Comparison of ENCODE assay signal across 12 cellular contexts in the genomic region with DNA sequence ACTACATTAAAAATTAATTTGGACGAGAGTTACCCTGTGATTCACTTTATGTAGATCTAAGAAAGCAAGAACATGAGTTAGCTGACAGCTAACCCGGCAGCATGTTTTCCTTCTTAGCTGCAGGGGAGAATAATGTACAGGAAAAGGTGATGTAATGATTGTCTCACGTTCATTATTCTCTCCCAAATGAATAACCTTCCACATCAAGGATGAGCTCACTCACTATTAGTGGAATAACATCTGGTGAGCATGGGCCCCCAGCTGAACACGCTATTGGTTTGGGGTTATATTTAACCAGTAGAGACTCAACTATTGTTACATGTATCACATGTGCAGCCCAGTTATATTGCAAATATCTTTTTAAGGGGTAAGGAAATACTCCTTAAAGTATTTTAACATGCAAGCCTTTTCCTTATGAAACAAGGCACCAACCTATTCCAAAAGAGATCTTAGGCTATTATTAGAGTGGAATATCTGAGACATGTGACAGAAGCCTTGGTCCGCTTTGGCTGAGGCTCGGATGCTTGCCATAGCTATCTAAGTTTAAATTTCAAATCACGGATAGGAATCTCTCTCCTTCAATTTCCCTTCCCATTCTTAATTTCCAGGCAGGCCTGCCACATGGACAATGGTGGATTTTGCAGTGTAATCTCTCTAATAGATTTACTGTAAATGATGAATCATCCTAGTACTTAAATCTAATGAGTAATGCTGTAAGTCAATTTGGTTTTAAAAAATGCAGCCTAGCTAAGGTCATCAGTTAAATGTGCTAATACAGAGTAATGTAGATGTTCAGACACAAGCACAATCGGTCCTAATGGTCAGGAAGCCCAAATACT.
DNase-seq lines count a peak whose midpoint lies in the region; ATAC-seq and TF ChIP-seq lines count a peak whose summit lies in the region.
"Had no signal": no experiment of that assay in that cellular context is flagged by ENCODE, and none has a peak within 500 bp of the region (broad histone marks: within the 10 kb centered on the region; RNA-seq: fewer than 3 reads in every experiment).

No MANE protein-coding gene starts in this region.

- H3K9me3 ChIP-seq in mammary epithelial cell (replicated peaks; ENCODE audit: insufficient read depth, low read length) (no peaks in the 10 kb centered on the region), PC-9 (ENCODE audit: insufficient read depth, low read depth) (no peaks in the 10 kb centered on the region)
- H3K9me3 ChIP-seq: Caco-2 had no signal

- H3K27me3 ChIP-seq in mammary epithelial cell (ENCODE audit: insufficient read depth, low read length) (no peaks in the 10 kb centered on the region), PC-9 (ENCODE audit: insufficient read depth, low read depth) (no peaks in the 10 kb centered on the region)

- H2AFZ ChIP-seq in mammary epithelial cell (ENCODE audit: low read depth, low read length) = no peak overlapping the region
- H2AFZ ChIP-seq in PC-9 = no peak overlapping the region

- dilution Hi-C loops in mammary epithelial cell (cut with HindIII; ENCODE audit: low sequenced_read_pairs) = no loop called here

- no peaks in the 10 kb centered on the region for H3K9me2 ChIP-seq in PC-9 (ENCODE audit: insufficient read depth)

- DNase-seq in AG08396 (ENCODE audit: low spot score) (peak; percentile 23), HPDE6-E6E7 (ENCODE audit: extremely low spot score) (peak; percentile 31), mammary epithelial cell (peak; percentile 65), kidney glomerular epithelial cell (lab: John Stamatoyannopoulos, UW) (peak; percentile 32), NCI-H2081 treated with DMSO at 0.1 percent for 48 hours (lab: John Stamatoyannopoulos, UW) (no peak), PC-9 (no peak), COR-L47 (lab: John Stamatoyannopoulos, UW) (no peak), left lobe of liver (ENCODE audit: low spot score) (no peak)
- DNase-seq: activated effector memory CD4-positive, alpha-beta T cell treated with anti-CD3 and anti-CD28 coated beads, Interleukin-2, amount 50 U/mL, for 16 hours; Caco-2; NCI-H2227 treated with DMSO at 0.1 percent for 48 hours had no signal

- H3K4me1 ChIP-seq in mammary epithelial cell (ENCODE audit: insufficient read depth, low read length) (peaks cover 19% of the 10 kb centered on the region), PC-9 (replicated peaks; ENCODE audit: insufficient read depth) (no peaks in the 10 kb centered on the region)
- H3K4me1 ChIP-seq: Caco-2 had no signal

- POLR2A ChIA-PET in PC-9 (lab: Charles Lee; ENCODE audit: unreplicated experiment) = interaction anchor here (0.7 kb wide), 1 partner anchor 1649 kb away, joined by 10 read pairs; no protein-coding TSS in a partner anchor

- ATAC-seq in left lobe of liver = no peak

- no peaks in the 10 kb centered on the region for H3F3A ChIP-seq in PC-9 (ENCODE audit: insufficient read depth, low read depth)

- no peaks in the 10 kb centered on the region for H4K20me1 ChIP-seq in mammary epithelial cell (ENCODE audit: insufficient read depth, low read length)
- H4K20me1 ChIP-seq in PC-9 (ENCODE audit: insufficient read depth) = no peaks in the 10 kb centered on the region

- BruUV-seq in mammary epithelial cell (replicated peaks; lab: Mats Ljungman, UMichigan) = no TSS peak
- no TSS peak for BruUV-seq in PC-9 (replicated peaks; lab: Mats Ljungman, UMichigan)

- in situ Hi-C loops in mammary epithelial cell (cut with MboI; ENCODE audit: low sequenced_read_pairs in 2 of 2) = no loop called here

- no peaks in the 10 kb centered on the region for H3K36me3 ChIP-seq in mammary epithelial cell (ENCODE audit: insufficient read depth, low read length)
- no peaks in the 10 kb centered on the region for H3K36me3 ChIP-seq in PC-9 (ENCODE audit: low read depth)

- 29% methylated on average over 8 of the region's 8 CpGs for WGBS in mammary epithelial cell (ENCODE audit: low coverage, missing lambda C conversion rate)

- intact Hi-C loops in mammary epithelial cell (cut with micrococcal nuclease) (no loop called here), PC-9 (cut with micrococcal nuclease; ENCODE audit: unreplicated experiment) (no loop called here)

- TF ChIP-seq CTCF in mammary epithelial cell (conservative IDR thresholded peaks at IDR 0.05 in 1 of 2, IDR thresholded peaks at IDR 0.05 in 1 of 2; ENCODE audit: extremely low read depth in 1 of 2, insufficient read depth in 1 of 2, low read depth in 1 of 2, low read length in 2 of 2) (no peak), PC-9 (conservative IDR thresholded peaks at IDR 0.05) (no peak)

- H3K4me2 ChIP-seq in mammary epithelial cell (ENCODE audit: insufficient read depth, low read depth, low read length) (peak overlapping the region; percentile 70), PC-9 (no peak overlapping the region)

- H3K27ac ChIP-seq in mammary epithelial cell (ENCODE audit: insufficient read depth, low read depth, low read length) (peak overlapping the region; percentile 76), PC-9 (no peak overlapping the region)
- H3K27ac ChIP-seq: VCaP had no signal

- CTCF ChIA-PET in mammary epithelial cell (lab: Charles Lee; ENCODE audit: low non-redundant PET) (no interaction called here), PC-9 (lab: Charles Lee) (no interaction called here)

- no peak overlapping the region for H3K9ac ChIP-seq in mammary epithelial cell (ENCODE audit: insufficient read depth, low read length)

- no peak overlapping the region for H3K4me3 ChIP-seq in mammary epithelial cell (replicated peaks in 1 of 3; ENCODE audit: insufficient read depth in 1 of 3, low read depth in 2 of 3, low read length in 3 of 3)
- no peak overlapping the region for H3K4me3 ChIP-seq in PC-9

- H3K79me2 ChIP-seq in mammary epithelial cell (ENCODE audit: insufficient read depth, low read length) = no peaks in the 10 kb centered on the region
- no peaks in the 10 kb centered on the region for H3K79me2 ChIP-seq in PC-9 (ENCODE audit: low read depth)

Comparison
In these comparisons a context has a peak if more than half of its experiments do, and no peak if none do; other contexts are left out.
1. DNase-seq: peak in AG08396 (single experiment), HPDE6-E6E7 (single experiment), mammary epithelial cell (single experiment) and kidney glomerular epithelial cell (single experiment); none in NCI-H2081 treated with DMSO at 0.1 percent for 48 hours (single experiment), PC-9 (0 of 2), COR-L47 (single experiment) and left lobe of liver (single experiment).